8 cellular contexts compared by ENCODE assay signal in genomic region chr16:2149630-2150417, GRCh38. TPM values are rescaled to one million over a fixed set of nuclear protein-coding genes. Genes with fewer than 3 reads are reported as not detected.
DNase-seq lines count a peak whose midpoint lies in the region; ATAC-seq and TF ChIP-seq lines count a peak whose summit lies in the region.

No MANE protein-coding gene starts in this region.

- peaks cover 5% of the 10 kb centered on the region for H3K36me3 ChIP-seq in CD8-positive, alpha-beta memory T cell (ENCODE audit: insufficient read depth, low read length)
- H3K36me3 ChIP-seq in HUES6 (ENCODE audit: control insufficient read depth, insufficient read depth, low read length) (peaks cover 36% of the 10 kb centered on the region), uterus (no peaks in the 10 kb centered on the region)

- peak overlapping the region; percentile 77 for H3K9ac ChIP-seq in HUES6 (ENCODE audit: low read length)

- no peaks in the 10 kb centered on the region for H3K27me3 ChIP-seq in CD8-positive, alpha-beta memory T cell (ENCODE audit: insufficient read depth, low read length, poor library complexity, severe bottlenecking)
- H3K27me3 ChIP-seq in HUES6 (ENCODE audit: control insufficient read depth, insufficient read depth, low read length): no peaks in the 10 kb centered on the region
- no peaks in the 10 kb centered on the region for H3K27me3 ChIP-seq in uterus

- CTCF ChIA-PET in CD8-positive, alpha-beta memory T cell (lab: Charles Lee): interaction anchor here (1.0 to 1.6 kb wide), 4 partner anchors 10 to 127 kb away, joined by 3 to 5 read pairs (median 4); no protein-coding TSS in a partner anchor

- intact Hi-C loops in uterus (cut with DNase I; ENCODE audit: low total_unique reads): loop anchor here (10.0 kb wide), 2 partner anchors 45 to 65 kb away; partner anchors contain the start of genes BRICD5 and PGP

- DNase-seq in CD8-positive, alpha-beta memory T cell: no peak
- DNase-seq in naive B cell (no peak), uterus (no peak), NCI-H2029 treated with DMSO at 0.1 percent for 48 hours (lab: John Stamatoyannopoulos, UW) (no peak), NCI-H2171 treated with DMSO at 0.1 percent for 48 hours (lab: John Stamatoyannopoulos, UW) (no peak), omental fat pad (ENCODE audit: low spot score) (no peak)

- POLR2A ChIA-PET in CD8-positive, alpha-beta memory T cell (lab: Charles Lee): no interaction called here

- peaks cover 23 to 45% (median 29%) of the 10 kb centered on the region in 3 donors for H3K4me1 Mint-ChIP-seq in CD8-positive, alpha-beta memory T cell
- H3K4me1 Mint-ChIP-seq in activated T-helper 17 cell treated with anti-CD3 and anti-CD28 coated beads, Interleukin-2, amount 50 U/mL, for 72 hours: peaks cover 4% of the 10 kb centered on the region
- H3K4me1 Mint-ChIP-seq in naive B cell: peaks cover 21 to 34% (median 25%) of the 10 kb centered on the region in 3 donors

- H3K4me3 ChIP-seq in CD8-positive, alpha-beta memory T cell (ENCODE audit: low read length): no peak overlapping the region
- H3K4me3 ChIP-seq in HUES6 (ENCODE audit: low read depth, low read length): peak overlapping the region; percentile 67
- no peak overlapping the region for H3K4me3 ChIP-seq in uterus

- no peak for TF ChIP-seq POLR2A in uterus (IDR thresholded peaks at IDR 0.05)

- peaks cover 0 to 6% of the 10 kb centered on the region in 2 donors for H3K27me3 Mint-ChIP-seq in CD8-positive, alpha-beta memory T cell
- no peaks in the 10 kb centered on the region for H3K27me3 Mint-ChIP-seq in activated T-helper 17 cell treated with anti-CD3 and anti-CD28 coated beads, Interleukin-2, amount 50 U/mL, for 72 hours
- no peaks in the 10 kb centered on the region for H3K27me3 Mint-ChIP-seq in naive B cell

- peak overlapping the region in 5 of 7 donors; percentile 38 to 76 (median 44) for H3K4me3 Mint-ChIP-seq in CD8-positive, alpha-beta memory T cell
- H3K4me3 Mint-ChIP-seq in activated T-helper 17 cell treated with anti-CD3 and anti-CD28 coated beads, Interleukin-2, amount 50 U/mL, for 72 hours: peak overlapping the region; percentile 93
- H3K4me3 Mint-ChIP-seq in naive B cell: peak overlapping the region; percentile 50 to 81 (median 66)

- no peak overlapping the region for H3K27ac Mint-ChIP-seq in CD8-positive, alpha-beta memory T cell
- H3K27ac Mint-ChIP-seq in activated T-helper 17 cell treated with anti-CD3 and anti-CD28 coated beads, Interleukin-2, amount 50 U/mL, for 72 hours: no peak overlapping the region
- peak overlapping the region in 1 of 6 donors; percentile 26 for H3K27ac Mint-ChIP-seq in naive B cell

- H3K9me3 Mint-ChIP-seq in CD8-positive, alpha-beta memory T cell: no peaks in the 10 kb centered on the region
- H3K9me3 Mint-ChIP-seq in activated T-helper 17 cell treated with anti-CD3 and anti-CD28 coated beads, Interleukin-2, amount 50 U/mL, for 72 hours: no peaks in the 10 kb centered on the region
- no peaks in the 10 kb centered on the region for H3K9me3 Mint-ChIP-seq in naive B cell

- TF ChIP-seq CTCF in uterus (IDR thresholded peaks at IDR 0.05): no peak
- TF ChIP-seq CTCF in omental fat pad (IDR thresholded peaks at IDR 0.05): no peak

- H3K9me3 ChIP-seq in CD8-positive, alpha-beta memory T cell (ENCODE audit: low read length): no peaks in the 10 kb centered on the region
- H3K9me3 ChIP-seq in HUES6 (ENCODE audit: control insufficient read depth, insufficient read depth, low read depth, low read length) (no peaks in the 10 kb centered on the region), uterus (no peaks in the 10 kb centered on the region)

- H3K4me1 ChIP-seq in CD8-positive, alpha-beta memory T cell (ENCODE audit: insufficient read depth, low read length): peaks cover 59% of the 10 kb centered on the region
- H3K4me1 ChIP-seq in HUES6 (ENCODE audit: control insufficient read depth, insufficient read depth, low read length) (peaks cover 46% of the 10 kb centered on the region), uterus (peaks cover 4 to 34% of the 10 kb centered on the region in 2 donors)

- no peak overlapping the region for H3K27ac ChIP-seq in CD8-positive, alpha-beta memory T cell (ENCODE audit: low read depth, low read length)
- H3K27ac ChIP-seq in HUES6 (ENCODE audit: low read depth, low read length) (peak overlapping the region; percentile 38; the same call in 1 of the 2 replicates), uterus (no peak overlapping the region)

- ATAC-seq in activated T-helper 17 cell treated with anti-CD3 and anti-CD28 coated beads, Interleukin-2, amount 50 U/mL, for 72 hours (replicated peaks): no peak
- ATAC-seq in naive B cell (ENCODE audit: low read depth in 2 of 2) (no peak), omental fat pad (ENCODE audit: low FRiP score) (no peak)

- H3K36me3 Mint-ChIP-seq in CD8-positive, alpha-beta memory T cell: peaks cover 0 to 16% (median 0%) of the 10 kb centered on the region in 3 donors
- peaks cover 40% of the 10 kb centered on the region for H3K36me3 Mint-ChIP-seq in activated T-helper 17 cell treated with anti-CD3 and anti-CD28 coated beads, Interleukin-2, amount 50 U/mL, for 72 hours (ENCODE audit: low read depth)
- no peaks in the 10 kb centered on the region for H3K36me3 Mint-ChIP-seq in naive B cell

RNA-seq across cellular contexts. Expression of gene RAB26, which starts 1.4 kb away (rescaled TPM):
- total RNA-seq in CD8-positive, alpha-beta memory T cell: under 1 TPM; 0.20 to 0.55 TPM
- 0.75 TPM for polyA plus RNA-seq in CD8-positive, alpha-beta memory T cell
- under 1 TPM; 0.28 to 0.34 TPM for total RNA-seq in activated T-helper 17 cell treated with anti-CD3 and anti-CD28 coated beads, Interleukin-2, amount 50 U/mL, for 72 hours
- polyA plus RNA-seq in naive B cell (ENCODE audit: low read depth in 6 of 6): 1 to 10 TPM in 4 of 6 donors, under 1 TPM in 1, not detected in 1; 0.66 to 2.7 (median 1.4) TPM
- total RNA-seq in uterus (under 1 TPM in 1 of 4 donors, not detected in 3; 0.21 TPM), omental fat pad (1 to 10 TPM in 2 of 4 donors, under 1 TPM in 1, not detected in 1; 0.19 to 2.0 (median 1.1) TPM)

RNA-seq across cellular contexts. Expression of gene TRAF7, which starts 5.8 kb away (rescaled TPM):
- 100 to 1,000 TPM; 102 to 106 TPM for total RNA-seq in CD8-positive, alpha-beta memory T cell
- 7.3 TPM for polyA plus RNA-seq in CD8-positive, alpha-beta memory T cell
- total RNA-seq in activated T-helper 17 cell treated with anti-CD3 and anti-CD28 coated beads, Interleukin-2, amount 50 U/mL, for 72 hours: 10 to 100 TPM; 49.8 to 80.1 TPM
- 1 to 10 TPM; 4.2 to 9.4 (median 5.6) TPM for polyA plus RNA-seq in naive B cell (ENCODE audit: low read depth in 6 of 6)
- total RNA-seq in uterus (10 to 100 TPM; 15.3 to 97.1 (median 51.7) TPM), omental fat pad (10 to 100 TPM; 31.9 to 42.7 (median 34.3) TPM)

RNA-seq across cellular contexts. Expression of gene PKD1, which starts 14.1 kb away (rescaled TPM):
- total RNA-seq in CD8-positive, alpha-beta memory T cell: 10 to 100 TPM; 58.9 to 66.2 TPM
- polyA plus RNA-seq in CD8-positive, alpha-beta memory T cell: 9.9 TPM
- 100 to 1,000 TPM in 1 of 2 donors, 10 to 100 TPM in 1; 71.8 to 122 TPM for total RNA-seq in activated T-helper 17 cell treated with anti-CD3 and anti-CD28 coated beads, Interleukin-2, amount 50 U/mL, for 72 hours
- 10 to 100 TPM in 1 of 6 donors, 1 to 10 TPM in 5; 2.8 to 10.4 (median 4.0) TPM for polyA plus RNA-seq in naive B cell (ENCODE audit: low read depth in 6 of 6)
- total RNA-seq in uterus (100 to 1,000 TPM; 149 to 383 (median 197) TPM), omental fat pad (100 to 1,000 TPM in 2 of 4 donors, 10 to 100 TPM in 2; 86.4 to 214 (median 121) TPM)

RNA-seq across cellular contexts. Expression of gene CASKIN1, which starts 46.6 kb away (rescaled TPM):
- total RNA-seq in CD8-positive, alpha-beta memory T cell: under 1 TPM; 0.13 to 0.24 TPM
- polyA plus RNA-seq in CD8-positive, alpha-beta memory T cell: not detected
- total RNA-seq in activated T-helper 17 cell treated with anti-CD3 and anti-CD28 coated beads, Interleukin-2, amount 50 U/mL, for 72 hours: 1 to 10 TPM in 1 of 2 donors, under 1 TPM in 1; 0.78 to 6.6 TPM
- polyA plus RNA-seq in naive B cell (ENCODE audit: low read depth in 6 of 6): not detected
- total RNA-seq in uterus (1 to 10 TPM in 1 of 4 donors, under 1 TPM in 1, not detected in 2; 0.40 to 2.7 TPM), omental fat pad (under 1 TPM; 0.12 to 0.19 (median 0.14) TPM)

RNA-seq across cellular contexts. Expression of gene MLST8, which starts 55.4 kb away (rescaled TPM):
- 10 to 100 TPM; 75.4 to 76.8 TPM for total RNA-seq in CD8-positive, alpha-beta memory T cell
- polyA plus RNA-seq in CD8-positive, alpha-beta memory T cell: 30.8 TPM
- 10 to 100 TPM; 33.4 to 48.8 TPM for total RNA-seq in activated T-helper 17 cell treated with anti-CD3 and anti-CD28 coated beads, Interleukin-2, amount 50 U/mL, for 72 hours
- 10 to 100 TPM; 28.1 to 43.1 (median 33.4) TPM for polyA plus RNA-seq in naive B cell (ENCODE audit: low read depth in 6 of 6)
- total RNA-seq in uterus: 10 to 100 TPM in 3 of 4 donors, 1 to 10 TPM in 1; 9.3 to 32.8 (median 21.5) TPM
- 10 to 100 TPM; 29.8 to 44.6 (median 34.6) TPM for total RNA-seq in omental fat pad
